Comparison of ENCODE assay signal across 25 cellular contexts in the genomic region with DNA sequence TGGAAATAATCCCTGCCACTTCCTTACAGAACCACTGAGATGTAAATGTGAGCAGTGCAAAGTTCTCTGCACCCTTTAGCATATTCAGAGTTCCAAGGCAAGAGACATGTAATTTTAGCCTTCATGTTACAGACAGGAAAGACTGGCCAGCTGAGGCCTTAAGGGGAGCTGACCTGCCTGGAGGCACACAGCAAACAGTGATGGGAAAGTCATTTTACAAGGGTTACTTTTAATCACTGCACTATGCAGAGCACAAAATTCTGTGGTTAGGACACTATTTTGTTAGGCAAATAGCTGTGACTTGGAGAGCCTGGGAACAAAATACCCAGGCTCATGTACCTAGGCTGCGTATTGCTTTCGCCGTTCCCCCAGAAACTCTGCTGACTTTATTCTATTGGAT. TPM values are rescaled to one million over a fixed set of nuclear protein-coding genes. Genes with fewer than 3 reads are reported as not detected.
DNase-seq lines count a peak whose midpoint lies in the region; ATAC-seq, FAIRE-seq and TF ChIP-seq lines count a peak whose summit lies in the region.
"Had no signal": no experiment of that assay in that cellular context is flagged by ENCODE, and none has a peak within 500 bp of the region (broad histone marks: within the 10 kb centered on the region; RNA-seq: fewer than 3 reads in every experiment).

No MANE protein-coding gene starts in this region.

- intact Hi-C loops in Right ventricle myocardium superior (cut with DNase I), result loop anchor here (5.0 kb wide), 1 partner anchor 104 kb away; no protein-coding TSS in a partner anchor
- intact Hi-C loops in left cardiac atrium (cut with DNase I), result no loop called here
- intact Hi-C loops in GM12878 (cut with micrococcal nuclease; ENCODE audit: unreplicated experiment), result loop anchor here (5.0 kb wide), 1 partner anchor 34 kb away; no protein-coding TSS in a partner anchor
- intact Hi-C loops in spleen (cut with DNase I; ENCODE audit: low total_unique reads), result no loop called here
- intact Hi-C loops in activated naive CD4-positive, alpha-beta T cell treated with anti-CD3 and anti-CD28 coated beads for 36 hours (cut with micrococcal nuclease), result no loop called here

- POLR2A ChIA-PET in GM12878 (lab: Charles Lee), result interaction anchor here (0.9 to 2.8 kb wide), 6 partner anchors 12 to 63 kb away, joined by 3 to 13 read pairs (median 6); no protein-coding TSS in a partner anchor

- RAD21 ChIA-PET in GM12878 (lab: Charles Lee; ENCODE audit: unreplicated experiment), result interaction anchor here (1.2 to 8.0 kb wide), 11 partner anchors 10 to 127 kb away, joined by 3 to 90 read pairs (median 5); partner anchors contain the start of gene TNIP1

- BruUV-seq in GM12878 (replicated peaks; lab: Mats Ljungman, UMichigan), result no TSS peak

- no peak overlapping the region for H3K4me3 ChIP-seq in GM23338
- H3K4me3 ChIP-seq in GM12878, result no peak overlapping the region
- H3K4me3 ChIP-seq in spleen, result no peak overlapping the region
- H3K4me3 ChIP-seq: A549, colonic mucosa, stomach, upper lobe of right lung had no signal

- no peak for TF ChIP-seq EP300 in GM12878 (IDR thresholded peaks at IDR 0.05; ENCODE audit: borderline replicate concordance in 1 of 2, control insufficient read depth in 1 of 2, low read depth in 2 of 2, low read length in 2 of 2)

- H2AFZ ChIP-seq in GM23338 (no peak overlapping the region), GM12878 (ENCODE audit: control insufficient read depth, low read depth, low read length) (no peak overlapping the region)

- no peaks in the 10 kb centered on the region for H4K20me1 ChIP-seq in GM23338 (replicated peaks; ENCODE audit: insufficient read depth)
- no peaks in the 10 kb centered on the region for H4K20me1 ChIP-seq in GM12878 (ENCODE audit: control insufficient read depth, insufficient read depth)

- SMC1A ChIA-PET in GM12878 (lab: Charles Lee; ENCODE audit: uncharacterized antibody, unreplicated experiment), result interaction anchor here (1.2 to 10.5 kb wide), 11 partner anchors 12 to 60 kb away, joined by 3 to 279 read pairs (median 6); no protein-coding TSS in a partner anchor

- no peak for FAIRE-seq in GM12878 (lab: Jason Lieb, UNC)
- FAIRE-seq: A549, endometrium had no signal

- no peaks in the 10 kb centered on the region for H3F3A ChIP-seq in GM23338 (replicated peaks; ENCODE audit: low read depth)

- ATAC-seq in Right ventricle myocardium superior (ENCODE audit: poor library complexity) (peak; percentile 14), left cardiac atrium (no peak), GM23338 (no peak), GM12878 (no peak; the same call in 2 of the 3 replicates)
- ATAC-seq: A549; activated naive CD4-positive, alpha-beta T cell treated with anti-CD3 and anti-CD28 coated beads, Interleukin-2, amount 50 U/mL, for 72 hours; T-cell; upper lobe of right lung had no signal

- H3K9me3 ChIP-seq in GM12878 (replicated peaks; ENCODE audit: control insufficient read depth, insufficient read depth, low read length) (no peaks in the 10 kb centered on the region), spleen (no peaks in the 10 kb centered on the region)
- H3K9me3 ChIP-seq: A549, colonic mucosa, stomach, upper lobe of right lung had no signal

- no peak overlapping the region for H3K27ac Mint-ChIP-seq in GM23338
- no peak overlapping the region for H3K27ac Mint-ChIP-seq in activated naive CD4-positive, alpha-beta T cell treated with anti-CD3 and anti-CD28 coated beads for 36 hours
- H3K27ac Mint-ChIP-seq: activated CD4-positive, alpha-beta memory T cell treated with anti-CD3 and anti-CD28 coated beads for 36 hours had no signal

- H3K36me3 ChIP-seq in GM23338 (ENCODE audit: insufficient read depth) (no peaks in the 10 kb centered on the region), GM12878 (ENCODE audit: control insufficient read depth in 2 of 2, insufficient read depth in 2 of 2, low read length in 1 of 2) (peaks cover 39 to 42% of the 10 kb centered on the region in 2 experiments), spleen (peaks cover 0 to 100% (median 64%) of the 10 kb centered on the region in 6 donors)
- H3K36me3 ChIP-seq: colonic mucosa had no signal

- H3K4me2 ChIP-seq in GM23338 (no peak overlapping the region), GM12878 (ENCODE audit: control insufficient read depth, insufficient read depth) (peak overlapping the region; percentile 6; the same call in 1 of the 2 replicates)
- H3K4me2 ChIP-seq: A549 had no signal

- no peak for TF ChIP-seq RAD21 in GM12878 (IDR thresholded peaks at IDR 0.05; ENCODE audit: insufficient read depth, low read depth, low read length)

- H3K4me1 Mint-ChIP-seq in GM23338, result no peaks in the 10 kb centered on the region
- H3K4me1 Mint-ChIP-seq in activated naive CD4-positive, alpha-beta T cell treated with anti-CD3 and anti-CD28 coated beads for 36 hours (ENCODE audit: low read depth), result peaks cover 5% of the 10 kb centered on the region

- H3K27me3 ChIP-seq in GM23338 (ENCODE audit: insufficient read depth) (no peaks in the 10 kb centered on the region), GM12878 (replicated peaks in 1 of 2; ENCODE audit: control insufficient read depth in 2 of 2, insufficient read depth in 2 of 2, low read length in 1 of 2) (no peaks in the 10 kb centered on the region), spleen (replicated peaks in 1 of 7) (no peaks in the 10 kb centered on the region)
- H3K27me3 ChIP-seq: colonic mucosa, stomach, upper lobe of right lung had no signal

- DNase-seq in Right ventricle myocardium superior (no peak), left cardiac atrium (no peak), GM23338 (ENCODE audit: low spot score) (no peak), GM12878 (ENCODE audit: low read depth, low spot score) (no peak), spleen (peak; percentile 8), HUDEP-2 (lab: John Stamatoyannopoulos, UW; ENCODE audit: unreplicated experiment in 76 of 76) (no peak), medulla oblongata (ENCODE audit: extremely low spot score) (no peak)
- no peak for DNase-seq in activated naive CD4-positive, alpha-beta T cell treated with anti-CD3 and anti-CD28 coated beads for 36 hours
- DNase-seq: activated CD4-positive, alpha-beta memory T cell treated with anti-CD3 and anti-CD28 coated beads for 36 hours; activated T-cell treated with anti-CD3 and anti-CD28 coated beads, Interleukin-2, amount 50 U/mL, for 72 hours; colonic mucosa; DMS53; hippocampal formation; IMR-90; islet precursor cell; NCI-H2029; NK-92 treated with Interleukin-12 subunit alpha and Interleukin-12 subunit beta, amount 100 ng/mL, for 24 hours; retina; stomach; T-cell; upper lobe of right lung had no signal

- in situ Hi-C loops in GM12878 (cut with MboI), result no loop called here

- 2% methylated on average over 3 of the region's 3 CpGs for WGBS in GM12878 (ENCODE audit: insufficient coverage, insufficient replicate concordance, low lambda C conversion rate, missing lambda C conversion rate)
- 81 to 92% (median 88%) methylated on average over 3 of the region's 3 CpGs for WGBS in spleen, 5 donors

- TF ChIP-seq POLR2A in GM12878 (IDR thresholded peaks at IDR 0.05; ENCODE audit: low read depth, low read length) (no peak), spleen (IDR thresholded peaks at IDR 0.05) (no peak)

- no peaks in the 10 kb centered on the region for H3K79me2 ChIP-seq in GM23338 (replicated peaks; ENCODE audit: insufficient read depth)
- peaks cover 10% of the 10 kb centered on the region; the same call in 1 of the 2 replicates for H3K79me2 ChIP-seq in GM12878 (ENCODE audit: control insufficient read depth, insufficient read depth, low read length)

- CTCF ChIA-PET in GM12878 (lab: Yijun Ruan, JAX), result interaction anchor here (0.8 to 23.4 kb wide), 6 partner anchors 12 to 130 kb away, joined by 3 to 691 read pairs (median 4); no protein-coding TSS in a partner anchor
- CTCF ChIA-PET in activated naive CD4-positive, alpha-beta T cell treated with anti-CD3 and anti-CD28 coated beads for 36 hours (lab: Charles Lee), result interaction anchor here (0.6 to 10.6 kb wide), 4 partner anchors 48 to 109 kb away, joined by 3 to 309 read pairs (median 3); no protein-coding TSS in a partner anchor

- H3K4me1 ChIP-seq in GM23338 (ENCODE audit: insufficient read depth) (no peaks in the 10 kb centered on the region), GM12878 (ENCODE audit: control insufficient read depth, insufficient read depth, low read length) (peaks cover 25% of the 10 kb centered on the region), spleen (peaks cover 21 to 72% (median 42%) of the 10 kb centered on the region in 6 donors)

- peaks cover 11% of the 10 kb centered on the region for H3K36me3 Mint-ChIP-seq in GM23338 (ENCODE audit: low read depth)
- peaks cover 44% of the 10 kb centered on the region for H3K36me3 Mint-ChIP-seq in activated naive CD4-positive, alpha-beta T cell treated with anti-CD3 and anti-CD28 coated beads for 36 hours (ENCODE audit: low read depth)

- no peaks in the 10 kb centered on the region for H3K9me3 Mint-ChIP-seq in GM23338
- H3K9me3 Mint-ChIP-seq in activated naive CD4-positive, alpha-beta T cell treated with anti-CD3 and anti-CD28 coated beads for 36 hours, result no peaks in the 10 kb centered on the region
- H3K9me3 Mint-ChIP-seq: activated CD4-positive, alpha-beta memory T cell treated with anti-CD3 and anti-CD28 coated beads for 36 hours; activated naive CD4-positive, alpha-beta T cell treated with anti-CD3 and anti-CD28 coated beads, Interleukin-2, amount 50 U/mL, for 72 hours; activated T-cell treated with anti-CD3 and anti-CD28 coated beads, Interleukin-2, amount 50 U/mL, for 72 hours; T-cell had no signal

- H3K27ac ChIP-seq in GM23338 (ENCODE audit: low read depth) (0 out of 2 replicates have a peak overlapping the region, but pooled peaks have one; percentile 39), GM12878 (ENCODE audit: control insufficient read depth, insufficient read depth) (peak overlapping the region; percentile 72), spleen (peak overlapping the region in 5 of 8 donors; percentile 5 to 71 (median 51))
- H3K27ac ChIP-seq: A549, C4-2B, colonic mucosa, stomach, upper lobe of right lung had no signal

- no peak for TF ChIP-seq CTCF in GM23338 (conservative IDR thresholded peaks at IDR 0.05; ENCODE audit: low read depth in 2 of 2)
- no peak for TF ChIP-seq CTCF in GM12878 (IDR thresholded peaks at IDR 0.05 in 2 of 3, conservative IDR thresholded peaks at IDR 0.05 in 1 of 3; ENCODE audit: control insufficient read depth in 2 of 3, extremely low read depth in 1 of 3, insufficient read depth in 1 of 3, low read depth in 3 of 3, low read length in 3 of 3)
- TF ChIP-seq CTCF in spleen (IDR thresholded peaks at IDR 0.05 in 8 of 11, conservative IDR thresholded peaks at IDR 0.05 in 3 of 11), result no peak

- no peak overlapping the region for H3K4me3 Mint-ChIP-seq in GM23338
- no peak overlapping the region for H3K4me3 Mint-ChIP-seq in activated naive CD4-positive, alpha-beta T cell treated with anti-CD3 and anti-CD28 coated beads for 36 hours
- H3K4me3 Mint-ChIP-seq: activated CD4-positive, alpha-beta memory T cell treated with anti-CD3 and anti-CD28 coated beads for 36 hours; activated T-cell treated with anti-CD3 and anti-CD28 coated beads, Interleukin-2, amount 50 U/mL, for 72 hours; T-cell had no signal

- H3K27me3 Mint-ChIP-seq in GM23338 (ENCODE audit: insufficient read depth, low read depth, poor library complexity), result peaks cover 8% of the 10 kb centered on the region
- H3K27me3 Mint-ChIP-seq in activated naive CD4-positive, alpha-beta T cell treated with anti-CD3 and anti-CD28 coated beads for 36 hours (ENCODE audit: low read depth), result no peaks in the 10 kb centered on the region
- H3K27me3 Mint-ChIP-seq: activated CD4-positive, alpha-beta memory T cell treated with anti-CD3 and anti-CD28 coated beads for 36 hours; T-cell had no signal

- H3K9ac ChIP-seq in GM12878 (ENCODE audit: control insufficient read depth, insufficient read depth, low read length), result peak overlapping the region; percentile 44; the same call in 1 of the 2 replicates

- no peaks in the 10 kb centered on the region for H3K9me2 ChIP-seq in GM23338 (ENCODE audit: insufficient read depth)

RNA-seq across cellular contexts. Expression of gene TNIP1, which starts 30.2 kb away (rescaled TPM):
- total RNA-seq in Right ventricle myocardium superior (126 TPM), left cardiac atrium (100 to 1,000 TPM in 1 of 2 donors, 10 to 100 TPM in 1; 80.4 to 101 TPM), GM12878 (2014; rRNA removed) (203 and 223 TPM in 2 replicates), GM12878 (2014; rRNA removed; fragmentation: Illumina TruSeq; extraction: Trizol) (147 and 148 TPM in 2 replicates), GM12878 (2021) (279 and 289 TPM in 2 replicates), spleen (100 to 1,000 TPM; 179 to 260 (median 218) TPM)
- total RNA-seq in GM23338 (2014; rRNA removed; shearing (Covaris generic)), result 29.6 and 35.8 TPM in 2 replicates
- polyA plus RNA-seq in GM23338 (2016; fragmentation: Nextera tagmentation; extraction: Ambion mirVana) (10.3 and 12.2 TPM in 2 replicates), GM12878 (2011; rRNA removed) (156 and 178 TPM in 2 replicates), GM12878 (2014; fragmentation: Illumina TruSeq; extraction: Trizol) (107 and 151 TPM in 2 replicates), GM12878 (2014; fragmentation: Nextera tagmentation; extraction: Ambion mirVana) (10 to 100 TPM in 1 of 2 experiments, 1 to 10 TPM in 1; 4.4 to 13.7 TPM), GM12878 (2014; rRNA removed) (199 and 200 TPM in 2 replicates), GM12878 (2016; fragmentation: Nextera tagmentation; extraction: Ambion mirVana) (100 to 1,000 TPM; 112 to 117 TPM), spleen (100 to 1,000 TPM in 1 of 3 donors, 10 to 100 TPM in 2; 67.7 to 149 (median 95.9) TPM)
- total RNA-seq in GM12878 (2013; cell fraction: nucleolus; rRNA removed), result 372 and 425 TPM in 2 replicates
- 132 TPM for polyA plus RNA-seq in GM12878 (2011; ENCODE audit: low read depth)
- polyA plus RNA-seq in GM12878 (2011; cell fraction: cytosol; rRNA removed), result 190 and 206 TPM in 2 replicates
- 272 and 287 TPM in 2 replicates for polyA plus RNA-seq in GM12878 (2011; cell fraction: nucleus; rRNA removed)
- polyA plus RNA-seq in GM12878 (2012), result 262 and 278 TPM in 2 replicates
- polyA minus RNA-seq in GM12878 (2011; rRNA and poly(A)+ RNA removed), result 245 and 345 TPM in 2 replicates
- 117 and 134 TPM in 2 replicates for polyA minus RNA-seq in GM12878 (2011; cell fraction: cytosol; rRNA and poly(A)+ RNA removed)
- 165 and 259 TPM in 2 replicates for polyA minus RNA-seq in GM12878 (2011; cell fraction: nucleus; rRNA and poly(A)+ RNA removed)
- 100 to 1,000 TPM; 238 to 263 TPM for total RNA-seq in activated naive CD4-positive, alpha-beta T cell treated with anti-CD3 and anti-CD28 coated beads for 36 hours

RNA-seq across cellular contexts. Expression of gene ANXA6, which starts 46.6 kb away (rescaled TPM):
- 202 TPM for total RNA-seq in Right ventricle myocardium superior
- 100 to 1,000 TPM; 218 to 220 TPM for total RNA-seq in left cardiac atrium
- 87.4 and 110 TPM in 2 replicates for total RNA-seq in GM23338 (2014; rRNA removed; shearing (Covaris generic))
- 26.5 and 30.2 TPM in 2 replicates for polyA plus RNA-seq in GM23338 (2016; fragmentation: Nextera tagmentation; extraction: Ambion mirVana)
- total RNA-seq in GM12878 (2013; cell fraction: nucleolus; rRNA removed), result 295 and 301 TPM in 2 replicates
- 477 and 484 TPM in 2 replicates for total RNA-seq in GM12878 (2014; rRNA removed)
- 549 and 550 TPM in 2 replicates for total RNA-seq in GM12878 (2014; rRNA removed; fragmentation: Illumina TruSeq; extraction: Trizol)
- 528 and 542 TPM in 2 replicates for total RNA-seq in GM12878 (2021)
- 195 TPM for polyA plus RNA-seq in GM12878 (2011; ENCODE audit: low read depth)
- polyA plus RNA-seq in GM12878 (2011; rRNA removed), result 460 and 571 TPM in 2 replicates
- polyA plus RNA-seq in GM12878 (2011; cell fraction: cytosol; rRNA removed), result 618 and 630 TPM in 2 replicates
- polyA plus RNA-seq in GM12878 (2011; cell fraction: nucleus; rRNA removed), result 407 and 532 TPM in 2 replicates
- 297 and 330 TPM in 2 replicates for polyA plus RNA-seq in GM12878 (2012)
- 506 and 510 TPM in 2 replicates for polyA plus RNA-seq in GM12878 (2014; fragmentation: Illumina TruSeq; extraction: Trizol)
- polyA plus RNA-seq in GM12878 (2014; fragmentation: Nextera tagmentation; extraction: Ambion mirVana), result 10 to 100 TPM; 44.0 to 73.1 TPM
- polyA plus RNA-seq in GM12878 (2014; rRNA removed), result 453 and 470 TPM in 2 replicates
- polyA plus RNA-seq in GM12878 (2016; fragmentation: Nextera tagmentation; extraction: Ambion mirVana), result 100 to 1,000 TPM; 280 to 291 TPM
- polyA minus RNA-seq in GM12878 (2011; rRNA and poly(A)+ RNA removed), result 634 and 706 TPM in 2 replicates
- 242 and 263 TPM in 2 replicates for polyA minus RNA-seq in GM12878 (2011; cell fraction: cytosol; rRNA and poly(A)+ RNA removed)
- polyA minus RNA-seq in GM12878 (2011; cell fraction: nucleus; rRNA and poly(A)+ RNA removed), result 286 and 410 TPM in 2 replicates
- 100 to 1,000 TPM; 142 to 295 (median 210) TPM for total RNA-seq in spleen
- polyA plus RNA-seq in spleen, result 100 to 1,000 TPM; 141 to 186 (median 155) TPM
- 100 to 1,000 TPM; 272 to 284 TPM for total RNA-seq in activated naive CD4-positive, alpha-beta T cell treated with anti-CD3 and anti-CD28 coated beads for 36 hours

Comparison
In these comparisons a context has a peak if more than half of its experiments do, and no peak if none do; other contexts are left out.
1. intact Hi-C loops: an anchor here in Right ventricle myocardium superior (5.0 kb wide) and GM12878 (5.0 kb wide); none called in left cardiac atrium, spleen and activated naive CD4-positive, alpha-beta T cell treated with anti-CD3 and anti-CD28 coated beads for 36 hours.